In genomic region chr15:62833671-62834070, GRCh38 we compare ENCODE assay signal across 15 cellular contexts.
"Had no signal": no experiment of that assay in that cellular context is flagged by ENCODE, and none has a peak within 500 bp of the region (broad histone marks: within the 10 kb centered on the region; RNA-seq: fewer than 3 reads in every experiment).

No MANE protein-coding gene starts in this region.

- H3K4me1 Mint-ChIP-seq: activated B cell treated with CpG ODN at 0.5 μM for 24 hours; activated CD8-positive, alpha-beta memory T cell treated with anti-CD3 and anti-CD28 coated beads, Interleukin-2, amount 10 ng/mL, durations not matched to agents 7 days and 5 days; endodermal cell; T-cell had no signal

- H3K9me3 Mint-ChIP-seq: activated CD4-positive, alpha-beta memory T cell treated with anti-CD3 and anti-CD28 coated beads, Interleukin-2, amount 10 ng/mL, durations not matched to agents 7 days and 5 days; endodermal cell; natural killer cell treated with Interleukin-12 subunit alpha and Interleukin-12 subunit beta and Interleukin-15 and Interleukin-18, amount 100 ng/mL, for 72 hours; stimulated activated naive CD8-positive, alpha-beta T cell treated with anti-CD3 and anti-CD28 coated beads, Interleukin-15, Interleukin-2, amounts not matched to agents 100 ng/mL and 50 ng/mL, for 24 hours; T-cell had no signal

- DNase-seq: activated B cell treated with CpG ODN at 0.5 μM for 24 hours; activated CD4-positive, alpha-beta memory T cell treated with anti-CD3 and anti-CD28 coated beads, Interleukin-2, amount 10 ng/mL, durations not matched to agents 7 days and 5 days; activated CD4-positive, alpha-beta T cell treated with anti-CD3 and anti-CD28 coated beads for 48 hours; activated CD8-positive, alpha-beta memory T cell treated with anti-CD3 and anti-CD28 coated beads, Interleukin-2, amount 10 ng/mL, durations not matched to agents 7 days and 5 days; amniotic stem cell; dorsolateral prefrontal cortex; endodermal cell; mesendoderm; occipital lobe; stimulated activated CD4-positive, alpha-beta T cell treated with anti-CD3 and anti-CD28 coated beads, Interleukin-2, amount 100 ng/mL, for 24 hours; T-cell had no signal

- H3K27ac ChIP-seq: dorsolateral prefrontal cortex, suprapubic skin had no signal

- H3K4me3 ChIP-seq: dorsolateral prefrontal cortex, suprapubic skin had no signal

- H3K4me3 Mint-ChIP-seq: activated B cell treated with CpG ODN at 0.5 μM for 24 hours; activated CD4-positive, alpha-beta memory T cell treated with anti-CD3 and anti-CD28 coated beads, Interleukin-2, amount 10 ng/mL, durations not matched to agents 7 days and 5 days; activated CD8-positive, alpha-beta memory T cell treated with anti-CD3 and anti-CD28 coated beads, Interleukin-2, amount 10 ng/mL, durations not matched to agents 7 days and 5 days; activated naive CD8-positive, alpha-beta T cell; endodermal cell; natural killer cell treated with Interleukin-12 subunit alpha and Interleukin-12 subunit beta and Interleukin-15 and Interleukin-18, amount 100 ng/mL, for 72 hours; stimulated activated naive CD8-positive, alpha-beta T cell treated with anti-CD3 and anti-CD28 coated beads, Interleukin-15, Interleukin-2, amounts not matched to agents 100 ng/mL and 50 ng/mL, for 24 hours; T-cell had no signal

- ATAC-seq: activated CD8-positive, alpha-beta memory T cell treated with anti-CD3 and anti-CD28 coated beads, Interleukin-2, amount 10 ng/mL, durations not matched to agents 7 days and 5 days; natural killer cell treated with Interleukin-12 subunit alpha and Interleukin-12 subunit beta and Interleukin-15 and Interleukin-18, amount 100 ng/mL, for 72 hours; T-cell had no signal

- H3K27ac Mint-ChIP-seq: activated B cell treated with CpG ODN at 0.5 μM for 24 hours; activated CD4-positive, alpha-beta memory T cell treated with anti-CD3 and anti-CD28 coated beads, Interleukin-2, amount 10 ng/mL, durations not matched to agents 7 days and 5 days; activated CD8-positive, alpha-beta memory T cell treated with anti-CD3 and anti-CD28 coated beads, Interleukin-2, amount 10 ng/mL, durations not matched to agents 7 days and 5 days; activated naive CD8-positive, alpha-beta T cell; endodermal cell; natural killer cell treated with Interleukin-12 subunit alpha and Interleukin-12 subunit beta and Interleukin-15 and Interleukin-18, amount 100 ng/mL, for 72 hours; stimulated activated naive CD8-positive, alpha-beta T cell treated with anti-CD3 and anti-CD28 coated beads, Interleukin-15, Interleukin-2, amounts not matched to agents 100 ng/mL and 50 ng/mL, for 24 hours; T-cell had no signal

- H3K9me3 ChIP-seq: suprapubic skin had no signal

- H3K27me3 ChIP-seq: dorsolateral prefrontal cortex, suprapubic skin had no signal

- H3K36me3 Mint-ChIP-seq: activated CD8-positive, alpha-beta memory T cell treated with anti-CD3 and anti-CD28 coated beads, Interleukin-2, amount 10 ng/mL, durations not matched to agents 7 days and 5 days; activated naive CD8-positive, alpha-beta T cell; natural killer cell treated with Interleukin-12 subunit alpha and Interleukin-12 subunit beta and Interleukin-15 and Interleukin-18, amount 100 ng/mL, for 72 hours; T-cell had no signal

- H3K4me1 ChIP-seq: suprapubic skin had no signal

- H3K27me3 Mint-ChIP-seq: activated CD4-positive, alpha-beta memory T cell treated with anti-CD3 and anti-CD28 coated beads, Interleukin-2, amount 10 ng/mL, durations not matched to agents 7 days and 5 days; activated CD8-positive, alpha-beta memory T cell treated with anti-CD3 and anti-CD28 coated beads, Interleukin-2, amount 10 ng/mL, durations not matched to agents 7 days and 5 days; activated naive CD8-positive, alpha-beta T cell had no signal
